In the genomic region with DNA sequence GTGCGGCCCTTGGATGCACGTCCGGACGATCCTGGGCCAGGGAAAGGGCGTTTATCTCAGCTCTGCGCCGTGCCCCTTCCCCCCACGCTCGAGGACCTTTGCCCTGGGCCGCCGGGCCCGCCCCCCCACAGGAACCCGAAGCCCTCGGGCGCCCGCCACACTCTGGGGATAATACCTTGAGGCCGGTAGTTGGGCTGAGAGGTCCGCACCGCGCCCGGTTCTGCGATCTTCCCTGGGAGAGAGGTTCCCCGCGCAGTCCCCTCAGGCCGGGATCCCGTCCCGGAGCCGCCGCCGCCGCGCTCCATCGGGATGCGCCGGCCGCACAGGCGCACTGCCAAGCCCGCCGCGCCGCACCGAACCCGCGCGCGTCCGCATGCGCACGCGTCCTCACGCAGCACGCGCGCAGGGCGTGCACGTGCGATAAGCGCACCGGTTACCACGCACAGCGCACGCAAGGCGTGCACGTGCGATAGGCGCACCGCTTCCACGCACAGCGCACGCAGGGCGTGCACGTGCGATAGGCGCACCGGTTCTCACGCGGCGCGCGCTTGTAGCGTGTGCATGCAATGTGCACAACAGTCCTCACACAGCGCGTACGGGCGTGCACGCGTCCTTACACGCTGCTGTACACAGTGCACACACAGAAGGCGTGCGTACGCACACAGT, we compare ENCODE assay signal across 10 cellular contexts. TPM values are rescaled to one million over a fixed set of nuclear protein-coding genes. Genes with fewer than 3 reads are reported as not detected.
DNase-seq lines count a peak whose midpoint lies in the region; ATAC-seq and TF ChIP-seq lines count a peak whose summit lies in the region.
"Had no signal": no experiment of that assay in that cellular context is flagged by ENCODE, and none has a peak within 500 bp of the region (broad histone marks: within the 10 kb centered on the region; RNA-seq: fewer than 3 reads in every experiment).

A gene (minus strand): TSS at position 333 of the 666 bp plus-strand sequence. CDS start 28 bp downstream, at position 305.

- no peak within 1 kb of the TSS for H3K27ac ChIP-seq in body of pancreas
- H3K27ac ChIP-seq in stomach: peak within 1 kb of the TSS in 1 of 5 donors; percentile 12

- H3K36me3 ChIP-seq in body of pancreas (replicated peaks in 1 of 2; ENCODE audit: insufficient read depth in 1 of 2, low read depth in 2 of 2): no peaks in the 10 kb centered on the region
- no peaks in the 10 kb centered on the region for H3K36me3 ChIP-seq in stomach

- no peak for TF ChIP-seq EP300 in stomach (IDR thresholded peaks at IDR 0.05)

- intact Hi-C loops in body of pancreas (cut with DNase I): no loop called here
- intact Hi-C loops in left colon (cut with DNase I, micrococcal nuclease): no loop called here
- intact Hi-C loops in stomach (cut with DNase I; ENCODE audit: low total_unique reads): no loop called here

- TF ChIP-seq POLR2A in body of pancreas (IDR thresholded peaks at IDR 0.05) (no peak), stomach (IDR thresholded peaks at IDR 0.05) (no peak)

- no peak within 1 kb of the TSS for H3K4me3 ChIP-seq in body of pancreas
- peak within 1 kb of the TSS; percentile 31 to 47 (median 40) for H3K4me3 ChIP-seq in stomach

- peak; percentile 33 for DNase-seq in NCI-H748 (lab: John Stamatoyannopoulos, UW; ENCODE audit: unreplicated experiment)
- no peak for DNase-seq in NCI-H748 treated with DMSO at 0.1 percent for 48 hours (lab: John Stamatoyannopoulos, UW)
- DNase-seq in body of pancreas: no peak
- DNase-seq in left colon: peak in 1 of 2 donors; percentile 20
- DNase-seq in stomach: no peak
- DNase-seq in midbrain (lab: John Stamatoyannopoulos, UW): no peak
- DNase-seq in SIG-M5 (lab: John Stamatoyannopoulos, UW): no peak
- DNase-seq: NCI-H226; stimulated activated CD4-positive, alpha-beta T cell treated with anti-CD3 and anti-CD28 coated beads, Interleukin-4, amount 100 ng/mL, for 1 hour had no signal

- WGBS in body of pancreas, 2 donors: 8 to 76% methylated on average over 8 to 54 of the region's 91 CpGs
- WGBS in stomach, 5 donors: 19 to 58% (median 27%) methylated on average over 58 to 86 of the region's 91 CpGs

- H3K9me3 ChIP-seq in body of pancreas (no peaks in the 10 kb centered on the region), stomach (no peaks in the 10 kb centered on the region)

- TF ChIP-seq CTCF in body of pancreas (IDR thresholded peaks at IDR 0.05) (no peak), stomach (IDR thresholded peaks at IDR 0.05) (no peak)

- H3K27me3 ChIP-seq in body of pancreas (no peaks in the 10 kb centered on the region), stomach (peaks cover 0 to 22% (median 21%) of the 10 kb centered on the region in 3 donors)

- ATAC-seq in body of pancreas: peak; percentile 6
- ATAC-seq in left colon: peak; percentile 60
- no peak for ATAC-seq in GM19463 (IDR thresholded peaks at IDR 0.05; ENCODE audit: unreplicated experiment)

- peaks cover 7% of the 10 kb centered on the region for H3K4me1 ChIP-seq in body of pancreas
- H3K4me1 ChIP-seq in stomach: peaks cover 0 to 26% (median 19%) of the 10 kb centered on the region in 4 donors

RNA-seq across cellular contexts. Expression of the gene that starts here (rescaled TPM):
- total RNA-seq in body of pancreas (under 1 TPM; under 0.01 to 0.99 TPM), left colon (1 to 10 TPM; 1.4 to 1.6 TPM), stomach (10 to 100 TPM in 3 of 5 donors, under 1 TPM in 1, not detected in 1; 0.89 to 70.0 (median 17.6) TPM)
- 10 to 100 TPM in 1 of 3 donors, 1 to 10 TPM in 2; 1.4 to 16.6 (median 4.9) TPM for polyA plus RNA-seq in stomach

Comparison
In these comparisons a context has a peak if more than half of its experiments do, and no peak if none do; other contexts are left out.
1. Peak in ATAC-seq in body of pancreas; RNA of the gene not detected or under 1 TPM.
2. H3K4me3 ChIP-seq: peak in stomach (4 of 4); none in body of pancreas (0 of 2).